26 cellular contexts compared by ENCODE assay signal in genomic region chr5:10343486-10343885, GRCh38.
"Had no signal": no experiment of that assay in that cellular context is flagged by ENCODE, and none has a peak within 500 bp of the region (broad histone marks: within the 10 kb centered on the region; RNA-seq: fewer than 3 reads in every experiment).

No MANE protein-coding gene starts in this region.

- DNase-seq: activated CD4-positive, alpha-beta T cell treated with anti-CD3 and anti-CD28 coated beads, Interleukin-2, amount 10 ng/mL, durations not matched to agents 7 days and 5 days; activated CD4-positive, CD25-positive, alpha-beta regulatory T cell treated with anti-CD3 and anti-CD28 coated beads, Interleukin-2, amount 50 U/mL, for 72 hours; activated CD8-positive, alpha-beta T cell treated with anti-CD3 and anti-CD28 coated beads for 36 hours; activated effector memory CD4-positive, alpha-beta T cell treated with anti-CD3 and anti-CD28 coated beads, Interleukin-2, amount 50 U/mL, for 16 hours; activated naive CD4-positive, alpha-beta T cell treated with anti-CD3 and anti-CD28 coated beads for 36 hours; activated naive CD8-positive, alpha-beta T cell treated with anti-CD3 and anti-CD28 coated beads for 36 hours; activated T-cell treated with anti-CD3 and anti-CD28 coated beads for 4 hours; caudate nucleus; endodermal cell; esophagus squamous epithelium; hypothalamus; immature natural killer cell; kidney; left colon; naive thymus-derived CD8-positive, alpha-beta T cell; nucleus accumbens; psoas muscle; stimulated activated CD4-positive, alpha-beta T cell treated with anti-CD3 and anti-CD28 coated beads, Interleukin-15, amount 100 ng/mL, for 24 hours; stimulated activated CD4-positive, alpha-beta T cell treated with anti-CD3 and anti-CD28 coated beads, Interleukin-2, amount 100 ng/mL, for 24 hours; stimulated activated naive B cell treated with anti-CD40 and anti-IgM and Interleukin-4, amounts not matched to agents 10 μg/mL and 1 μg/mL and 100 μg/mL, for 72 hours; T-helper 2 cell had no signal

- H3K36me3 ChIP-seq: adrenal gland, ascending aorta, esophagus squamous epithelium, suprapubic skin, tibial nerve had no signal

- H3K27ac ChIP-seq: adrenal gland, esophagus squamous epithelium, parathyroid adenoma, psoas muscle, suprapubic skin, tibial nerve had no signal

- H3K9me3 ChIP-seq: adrenal gland, ascending aorta, esophagus squamous epithelium, psoas muscle, suprapubic skin, tibial nerve had no signal

- ATAC-seq: left colon; naive thymus-derived CD8-positive, alpha-beta T cell; stimulated activated naive B cell treated with anti-CD40 and anti-IgM and Interleukin-4, amounts not matched to agents 10 μg/mL and 1 μg/mL and 100 μg/mL, for 72 hours had no signal

- H3K4me3 ChIP-seq: adrenal gland, ascending aorta, esophagus squamous epithelium, psoas muscle, suprapubic skin, tibial nerve had no signal

- H3K4me1 ChIP-seq: adrenal gland, ascending aorta, parathyroid adenoma, psoas muscle, suprapubic skin, tibial nerve had no signal

- H3K27me3 ChIP-seq: adrenal gland, ascending aorta, esophagus squamous epithelium, suprapubic skin, tibial nerve had no signal

- H3K79me2 ChIP-seq: parathyroid adenoma had no signal

- H3K9ac ChIP-seq: parathyroid adenoma had no signal
